ENCODE assay signal across 16 cellular contexts in genomic region chr19:10924597-10924996, GRCh38. TPM values are rescaled to one million over a fixed set of nuclear protein-coding genes. Genes with fewer than 3 reads are reported as not detected.
DNase-seq lines count a peak whose midpoint lies in the region; ATAC-seq and TF ChIP-seq lines count a peak whose summit lies in the region.
"Had no signal": no experiment of that assay in that cellular context is flagged by ENCODE, and none has a peak within 500 bp of the region (broad histone marks: within the 10 kb centered on the region; RNA-seq: fewer than 3 reads in every experiment).

No MANE protein-coding gene starts in this region.

- peak overlapping the region; percentile 20 for H3K27ac Mint-ChIP-seq in activated CD8-positive, alpha-beta T cell treated with anti-CD3 and anti-CD28 coated beads, Interleukin-2, amount 10 ng/mL, durations not matched to agents 7 days and 5 days
- no peak overlapping the region for H3K27ac Mint-ChIP-seq in activated CD8-positive, alpha-beta T cell treated with anti-CD3 and anti-CD28 coated beads for 36 hours
- H3K27ac Mint-ChIP-seq in T-helper 17 cell, result peak overlapping the region; percentile 32
- peak overlapping the region; percentile 52 for H3K27ac Mint-ChIP-seq in glutamatergic neuron (ENCODE audit: unreplicated experiment)
- H3K27ac Mint-ChIP-seq in stimulated activated effector memory CD8-positive, alpha-beta T cell treated with anti-CD3 and anti-CD28 coated beads, Interleukin-12 subunit alpha, Interleukin-12 subunit beta, amount 100 ng/mL, for 72 hours, result peak overlapping the region; percentile 84
- H3K27ac Mint-ChIP-seq: HFFc6 had no signal

- no peaks in the 10 kb centered on the region for H3K9me3 Mint-ChIP-seq in activated CD8-positive, alpha-beta T cell treated with anti-CD3 and anti-CD28 coated beads, Interleukin-2, amount 10 ng/mL, durations not matched to agents 7 days and 5 days (ENCODE audit: insufficient read depth)
- H3K9me3 Mint-ChIP-seq in activated CD8-positive, alpha-beta T cell treated with anti-CD3 and anti-CD28 coated beads for 36 hours, result no peaks in the 10 kb centered on the region
- peaks cover 15% of the 10 kb centered on the region for H3K9me3 Mint-ChIP-seq in glutamatergic neuron (ENCODE audit: unreplicated experiment)
- no peaks in the 10 kb centered on the region for H3K9me3 Mint-ChIP-seq in stimulated activated effector memory CD8-positive, alpha-beta T cell treated with anti-CD3 and anti-CD28 coated beads, Interleukin-12 subunit alpha, Interleukin-12 subunit beta, amount 100 ng/mL, for 72 hours
- H3K9me3 Mint-ChIP-seq: HFFc6 had no signal

- no peak for TF ChIP-seq CTCF in activated CD8-positive, alpha-beta T cell treated with anti-CD3 and anti-CD28 coated beads for 36 hours (IDR thresholded peaks at IDR 0.05)
- no peak for TF ChIP-seq CTCF in glutamatergic neuron (IDR thresholded peaks at IDR 0.05; ENCODE audit: partially characterized antibody, unreplicated experiment)

- POLR2A ChIA-PET in activated CD8-positive, alpha-beta T cell treated with anti-CD3 and anti-CD28 coated beads, Interleukin-2, amount 10 ng/mL, durations not matched to agents 7 days and 5 days (lab: Charles Lee), result interaction anchor here (0.5 kb wide), 1 partner anchor 12 kb away, joined by 3 read pairs; no protein-coding TSS in a partner anchor
- POLR2A ChIA-PET in activated CD8-positive, alpha-beta T cell treated with anti-CD3 and anti-CD28 coated beads for 36 hours (lab: Charles Lee), result no interaction called here

- no peak for ATAC-seq in activated CD8-positive, alpha-beta T cell treated with anti-CD3 and anti-CD28 coated beads, Interleukin-2, amount 10 ng/mL, durations not matched to agents 7 days and 5 days
- ATAC-seq in activated CD8-positive, alpha-beta T cell treated with anti-CD3 and anti-CD28 coated beads for 36 hours, result no peak
- ATAC-seq in T-helper 17 cell (no peak), left ventricle myocardium superior (no peak)
- ATAC-seq in stimulated activated effector memory CD8-positive, alpha-beta T cell treated with anti-CD3 and anti-CD28 coated beads, Interleukin-12 subunit alpha, Interleukin-12 subunit beta, amount 100 ng/mL, for 72 hours, result no peak

- CTCF ChIA-PET in activated CD8-positive, alpha-beta T cell treated with anti-CD3 and anti-CD28 coated beads, Interleukin-2, amount 10 ng/mL, durations not matched to agents 7 days and 5 days (lab: Charles Lee), result no interaction called here
- CTCF ChIA-PET in activated CD8-positive, alpha-beta T cell treated with anti-CD3 and anti-CD28 coated beads for 36 hours (lab: Charles Lee), result no interaction called here

- no peak overlapping the region for H3K4me3 Mint-ChIP-seq in activated CD8-positive, alpha-beta T cell treated with anti-CD3 and anti-CD28 coated beads, Interleukin-2, amount 10 ng/mL, durations not matched to agents 7 days and 5 days
- H3K4me3 Mint-ChIP-seq in activated CD8-positive, alpha-beta T cell treated with anti-CD3 and anti-CD28 coated beads for 36 hours, result no peak overlapping the region
- H3K4me3 Mint-ChIP-seq in T-helper 17 cell (no peak overlapping the region), glutamatergic neuron (ENCODE audit: unreplicated experiment) (no peak overlapping the region)
- H3K4me3 Mint-ChIP-seq in stimulated activated effector memory CD8-positive, alpha-beta T cell treated with anti-CD3 and anti-CD28 coated beads, Interleukin-12 subunit alpha, Interleukin-12 subunit beta, amount 100 ng/mL, for 72 hours, result no peak overlapping the region
- H3K4me3 Mint-ChIP-seq: HFFc6 had no signal

- no peaks in the 10 kb centered on the region for H3K9me3 ChIP-seq in T-helper 17 cell (ENCODE audit: control insufficient read depth, low read length, poor library complexity, severe bottlenecking)

- DNase-seq in activated CD8-positive, alpha-beta T cell treated with anti-CD3 and anti-CD28 coated beads, Interleukin-2, amount 10 ng/mL, durations not matched to agents 7 days and 5 days, result no peak
- DNase-seq in activated CD8-positive, alpha-beta T cell treated with anti-CD3 and anti-CD28 coated beads for 36 hours, result no peak
- DNase-seq in T-helper 17 cell (no peak), glutamatergic neuron (no peak), left ventricle myocardium superior (no peak), NCI-H2081 treated with DMSO at 0.1 percent for 48 hours (lab: John Stamatoyannopoulos, UW) (no peak)
- no peak for DNase-seq in stimulated activated effector memory CD8-positive, alpha-beta T cell treated with anti-CD3 and anti-CD28 coated beads, Interleukin-12 subunit alpha, Interleukin-12 subunit beta, amount 100 ng/mL, for 72 hours (ENCODE audit: low spot score in 2 of 2)
- no peak for DNase-seq in activated CD8-positive, alpha-beta memory T cell treated with anti-CD3 and anti-CD28 coated beads for 24 hours
- DNase-seq: C1 segment of cervical spinal cord, GF-D8, HFFc6, KBM-7, NCI-H1417 treated with DMSO at 0.1 percent for 48 hours, NCI-H1930, NCI-H748 treated with DMSO at 0.1 percent for 48 hours, RPMI8226 had no signal

- peaks cover 14% of the 10 kb centered on the region for H3K4me1 Mint-ChIP-seq in activated CD8-positive, alpha-beta T cell treated with anti-CD3 and anti-CD28 coated beads, Interleukin-2, amount 10 ng/mL, durations not matched to agents 7 days and 5 days (ENCODE audit: low read depth)
- peaks cover 12% of the 10 kb centered on the region for H3K4me1 Mint-ChIP-seq in activated CD8-positive, alpha-beta T cell treated with anti-CD3 and anti-CD28 coated beads for 36 hours (ENCODE audit: low read depth)
- H3K4me1 Mint-ChIP-seq in T-helper 17 cell (peaks cover 11% of the 10 kb centered on the region), glutamatergic neuron (ENCODE audit: low read depth, unreplicated experiment) (peaks cover 5% of the 10 kb centered on the region)
- H3K4me1 Mint-ChIP-seq in stimulated activated effector memory CD8-positive, alpha-beta T cell treated with anti-CD3 and anti-CD28 coated beads, Interleukin-12 subunit alpha, Interleukin-12 subunit beta, amount 100 ng/mL, for 72 hours, result peaks cover 29% of the 10 kb centered on the region

- H3K36me3 Mint-ChIP-seq in activated CD8-positive, alpha-beta T cell treated with anti-CD3 and anti-CD28 coated beads, Interleukin-2, amount 10 ng/mL, durations not matched to agents 7 days and 5 days (ENCODE audit: low read depth), result peaks cover 16% of the 10 kb centered on the region
- H3K36me3 Mint-ChIP-seq in activated CD8-positive, alpha-beta T cell treated with anti-CD3 and anti-CD28 coated beads for 36 hours (ENCODE audit: low read depth), result peaks cover 6% of the 10 kb centered on the region
- H3K36me3 Mint-ChIP-seq in T-helper 17 cell (ENCODE audit: low read depth), result no peaks in the 10 kb centered on the region
- H3K36me3 Mint-ChIP-seq in glutamatergic neuron (ENCODE audit: unreplicated experiment), result no peaks in the 10 kb centered on the region
- H3K36me3 Mint-ChIP-seq in stimulated activated effector memory CD8-positive, alpha-beta T cell treated with anti-CD3 and anti-CD28 coated beads, Interleukin-12 subunit alpha, Interleukin-12 subunit beta, amount 100 ng/mL, for 72 hours, result peaks cover 71% of the 10 kb centered on the region

- intact Hi-C loops in activated CD8-positive, alpha-beta T cell treated with anti-CD3 and anti-CD28 coated beads for 36 hours (cut with micrococcal nuclease), result no loop called here
- intact Hi-C loops in left ventricle myocardium superior (cut with micrococcal nuclease), result no loop called here

- H3K27me3 Mint-ChIP-seq in activated CD8-positive, alpha-beta T cell treated with anti-CD3 and anti-CD28 coated beads, Interleukin-2, amount 10 ng/mL, durations not matched to agents 7 days and 5 days (ENCODE audit: low read depth), result no peaks in the 10 kb centered on the region
- no peaks in the 10 kb centered on the region for H3K27me3 Mint-ChIP-seq in activated CD8-positive, alpha-beta T cell treated with anti-CD3 and anti-CD28 coated beads for 36 hours
- H3K27me3 Mint-ChIP-seq in T-helper 17 cell, result no peaks in the 10 kb centered on the region
- H3K27me3 Mint-ChIP-seq in glutamatergic neuron (ENCODE audit: unreplicated experiment), result peaks cover 20% of the 10 kb centered on the region

RNA-seq across cellular contexts. Expression of gene YIPF2, which starts 3.8 kb away (rescaled TPM):
- 10 to 100 TPM; 20.4 to 20.5 TPM for total RNA-seq in activated CD8-positive, alpha-beta T cell treated with anti-CD3 and anti-CD28 coated beads, Interleukin-2, amount 10 ng/mL, durations not matched to agents 7 days and 5 days
- 10 to 100 TPM; 21.7 to 24.4 TPM for total RNA-seq in activated CD8-positive, alpha-beta T cell treated with anti-CD3 and anti-CD28 coated beads for 36 hours
- total RNA-seq in T-helper 17 cell (10 to 100 TPM; 19.5 to 19.8 TPM), glutamatergic neuron (ENCODE audit: unreplicated experiment) (47.2 TPM), left ventricle myocardium superior (16.4 TPM)

RNA-seq across cellular contexts. Expression of gene TIMM29, which starts 4.0 kb away (rescaled TPM):
- 10 to 100 TPM; 20.2 to 23.0 TPM for total RNA-seq in activated CD8-positive, alpha-beta T cell treated with anti-CD3 and anti-CD28 coated beads, Interleukin-2, amount 10 ng/mL, durations not matched to agents 7 days and 5 days
- total RNA-seq in activated CD8-positive, alpha-beta T cell treated with anti-CD3 and anti-CD28 coated beads for 36 hours, result 10 to 100 TPM; 14.7 to 17.7 TPM
- total RNA-seq in T-helper 17 cell (10 to 100 TPM; 17.1 to 21.0 TPM), glutamatergic neuron (ENCODE audit: unreplicated experiment) (31.8 TPM), left ventricle myocardium superior (17.4 TPM)

RNA-seq across cellular contexts. Expression of gene SMARCA4, which starts 36.2 kb away (rescaled TPM):
- 100 to 1,000 TPM; 108 to 115 TPM for total RNA-seq in activated CD8-positive, alpha-beta T cell treated with anti-CD3 and anti-CD28 coated beads, Interleukin-2, amount 10 ng/mL, durations not matched to agents 7 days and 5 days
- 10 to 100 TPM; 97.0 to 98.7 TPM for total RNA-seq in activated CD8-positive, alpha-beta T cell treated with anti-CD3 and anti-CD28 coated beads for 36 hours
- total RNA-seq in T-helper 17 cell (10 to 100 TPM; 93.9 to 94.0 TPM), glutamatergic neuron (ENCODE audit: unreplicated experiment) (513 TPM), left ventricle myocardium superior (41.6 TPM)

RNA-seq across cellular contexts. Expression of gene CARM1, which starts 53.2 kb away (rescaled TPM):
- total RNA-seq in activated CD8-positive, alpha-beta T cell treated with anti-CD3 and anti-CD28 coated beads, Interleukin-2, amount 10 ng/mL, durations not matched to agents 7 days and 5 days, result 10 to 100 TPM; 33.2 to 33.4 TPM
- total RNA-seq in activated CD8-positive, alpha-beta T cell treated with anti-CD3 and anti-CD28 coated beads for 36 hours, result 10 to 100 TPM; 95.1 to 95.4 TPM
- total RNA-seq in T-helper 17 cell, result 10 to 100 TPM; 22.9 to 24.3 TPM
- 133 TPM for total RNA-seq in glutamatergic neuron (ENCODE audit: unreplicated experiment)
- total RNA-seq in left ventricle myocardium superior, result 32.5 TPM
